8 cellular contexts compared by ENCODE assay signal in genomic region chr20:35741892-35742740, GRCh38. TPM values are rescaled to one million over a fixed set of nuclear protein-coding genes. Genes with fewer than 3 reads are reported as not detected.
DNase-seq lines count a peak whose midpoint lies in the region; ATAC-seq and TF ChIP-seq lines count a peak whose summit lies in the region.

Gene RBM39, minus strand, starts transcription at chr20:35742260. Its CDS starts 1,386 bp downstream, at chr20:35740874.

- no TSS peak for BruUV-seq in Panc1 (replicated peaks; lab: Mats Ljungman, UMichigan)

- in situ Hi-C loops in Panc1 (cut with HindIII; ENCODE audit: low pct_unique_long_range_greater_than_20kb, low sequenced_read_pairs), result no loop called here

- intact Hi-C loops in Panc1 (cut with micrococcal nuclease; ENCODE audit: unreplicated experiment), result loop anchor here (5.0 kb wide), 1 partner anchor 140 kb away; no protein-coding TSS in a partner anchor

- peaks cover 36% of the 10 kb centered on the region for H3K36me3 ChIP-seq in Panc1 (ENCODE audit: control insufficient read depth, insufficient read depth, low read length)
- H3K36me3 ChIP-seq in mucosa of stomach (ENCODE audit: control insufficient read depth, insufficient read depth, low read length), result peaks cover 3% of the 10 kb centered on the region

- TF ChIP-seq CTCF in Panc1 (IDR thresholded peaks at IDR 0.05), result no peak

- H3K4me3 ChIP-seq in Panc1 (ENCODE audit: low read depth in 2 of 2, low read length in 2 of 2) (peak within 1 kb of the TSS; percentile 90 to 91), mucosa of stomach (ENCODE audit: low read length) (peak within 1 kb of the TSS; percentile 97)

- peak within 1 kb of the TSS; percentile 100 for H3K27ac ChIP-seq in Panc1 (ENCODE audit: low read length)

- H3K36me3 Mint-ChIP-seq in activated T-cell treated with anti-CD3 and anti-CD28 coated beads, Interleukin-2, amount 50 U/mL, for 4 hours (ENCODE audit: insufficient read depth), result peaks cover 33% of the 10 kb centered on the region

- CTCF ChIA-PET in Panc1 (lab: Charles Lee), result interaction anchor here (0.5 to 1.4 kb wide), 3 partner anchors 63 to 142 kb away, joined by 3 to 11 read pairs (median 3); no protein-coding TSS in a partner anchor

- peak; percentile 98 for TF ChIP-seq POLR2A in erythroblast (IDR thresholded peaks at IDR 0.05; ENCODE audit: low read length)

- H3K4me1 Mint-ChIP-seq in activated T-cell treated with anti-CD3 and anti-CD28 coated beads, Interleukin-2, amount 50 U/mL, for 4 hours (ENCODE audit: low read depth), result peaks cover 36% of the 10 kb centered on the region

- H3K27me3 ChIP-seq in Panc1 (ENCODE audit: control insufficient read depth, insufficient read depth, low read length) (no peaks in the 10 kb centered on the region), mucosa of stomach (ENCODE audit: control insufficient read depth, insufficient read depth, low read length) (no peaks in the 10 kb centered on the region)

- H3K9ac ChIP-seq in mucosa of stomach (ENCODE audit: low read length), result peak within 1 kb of the TSS; percentile 100

- H3K9me3 Mint-ChIP-seq in activated T-cell treated with anti-CD3 and anti-CD28 coated beads, Interleukin-2, amount 50 U/mL, for 4 hours, result no peaks in the 10 kb centered on the region

- ATAC-seq in GM21723 (IDR thresholded peaks at IDR 0.05; ENCODE audit: unreplicated experiment) (peak; percentile 86), Panc1 (peak; percentile 95)
- peak; percentile 86 to 89 for ATAC-seq in activated T-cell treated with anti-CD3 and anti-CD28 coated beads, Interleukin-2, amount 50 U/mL, for 4 hours

- H3K4me3 Mint-ChIP-seq in activated T-cell treated with anti-CD3 and anti-CD28 coated beads, Interleukin-2, amount 50 U/mL, for 4 hours, result peak within 1 kb of the TSS; percentile 94

- POLR2A ChIA-PET in Panc1 (lab: Charles Lee), result interaction anchor here (0.5 to 1.8 kb wide), 12 partner anchors 9 to 212 kb away, joined by 3 to 34 read pairs (median 4); partner anchors contain the start of genes PHF20 and SCAND1

- H3K4me1 ChIP-seq in Panc1 (ENCODE audit: control insufficient read depth, insufficient read depth, low read length) (peaks cover 21% of the 10 kb centered on the region), mucosa of stomach (ENCODE audit: control insufficient read depth, insufficient read depth, low read length) (peaks cover 26% of the 10 kb centered on the region)

- H3K9me3 ChIP-seq in Panc1 (ENCODE audit: control insufficient read depth, insufficient read depth, low read depth, low read length) (no peaks in the 10 kb centered on the region), mucosa of stomach (ENCODE audit: control insufficient read depth, low read length) (no peaks in the 10 kb centered on the region)

- no peaks in the 10 kb centered on the region for H3K27me3 Mint-ChIP-seq in activated T-cell treated with anti-CD3 and anti-CD28 coated beads, Interleukin-2, amount 50 U/mL, for 4 hours (ENCODE audit: low read depth)

- DNase-seq in DMS79 treated with DMSO at 0.1 percent for 48 hours (lab: John Stamatoyannopoulos, UW), result peak; percentile 98
- peak; percentile 99 for DNase-seq in KG1 (lab: John Stamatoyannopoulos, UW)
- peak; percentile 100 for DNase-seq in Panc1 (ENCODE audit: low read depth, low spot score)
- peak; percentile 99 for DNase-seq in activated T-cell treated with anti-CD3 and anti-CD28 coated beads, Interleukin-2, amount 50 U/mL, for 4 hours
- peak; percentile 100 for DNase-seq in erythroblast (lab: John Stamatoyannopoulos, UW)
- peak; percentile 95 to 96 for DNase-seq in stimulated activated CD8-positive, alpha-beta memory T cell treated with anti-CD3 and anti-CD28 coated beads, Interleukin-7, amount 100 ng/mL, for 1 hour (ENCODE audit: low read depth in 2 of 2)

RNA-seq across cellular contexts. Expression of gene RBM39, which starts in this region (rescaled TPM):
- total RNA-seq in Panc1 (2021; ENCODE audit: unreplicated experiment), result 282 TPM
- 187 TPM for polyA plus RNA-seq in Panc1 (2012; ENCODE audit: insufficient read length)
- 100 to 1,000 TPM; 336 to 375 (median 337) TPM for total RNA-seq in activated T-cell treated with anti-CD3 and anti-CD28 coated beads, Interleukin-2, amount 50 U/mL, for 4 hours

Comparison
In these comparisons a context has a peak if more than half of its experiments do, and no peak if none do; other contexts are left out.
1. Peak in every context shown above with its lines: DNase-seq, ATAC-seq, H3K4me3 ChIP-seq and H3K27ac ChIP-seq.